1 cellular context compared by ENCODE assay signal in the genomic region with DNA sequence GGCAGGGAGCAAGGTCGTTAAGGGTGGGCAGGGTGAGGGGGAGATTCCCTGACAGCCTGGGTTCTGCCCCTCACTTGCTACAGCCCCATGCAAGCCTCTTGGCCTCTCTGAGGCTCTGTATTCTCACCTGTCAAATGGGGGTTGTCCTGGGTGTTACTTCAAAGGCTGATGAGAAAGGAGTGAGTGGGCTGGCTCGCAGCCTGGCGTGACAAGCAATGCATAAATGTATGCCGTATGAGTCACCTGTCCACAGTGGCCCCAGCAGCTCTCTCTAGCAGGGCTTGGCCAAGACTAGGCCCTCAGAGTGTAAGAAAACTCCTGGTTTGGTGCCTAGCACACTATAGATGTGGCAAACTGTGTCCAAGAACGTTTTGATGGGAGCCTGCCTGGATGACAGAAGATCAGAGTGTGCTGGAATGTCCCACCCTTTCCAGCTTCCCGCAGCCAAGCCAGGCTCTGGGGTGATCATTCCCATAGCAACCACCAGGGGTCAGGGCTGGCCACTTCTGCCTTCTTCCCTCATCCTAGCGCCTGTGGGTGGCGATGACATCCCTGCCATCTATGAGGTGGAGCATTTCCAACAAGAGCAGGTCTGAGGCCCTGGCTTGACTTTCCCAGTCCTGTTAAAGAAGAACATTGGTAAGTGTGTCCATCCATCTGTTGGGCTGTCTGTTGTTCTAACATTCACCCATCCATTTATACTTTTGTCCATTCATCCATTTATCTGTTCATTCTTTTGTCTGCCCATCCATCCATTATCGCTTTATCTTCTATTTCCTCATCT.
TF ChIP-seq lines count a peak whose summit lies in the region.

No MANE protein-coding gene starts in this region.

TF ChIP-seq in HEK293, 187 proteins besides CTCF, POLR2A, EP300 and RAD21 (continued from another document):
- TF ChIP-seq, protein P1, sequence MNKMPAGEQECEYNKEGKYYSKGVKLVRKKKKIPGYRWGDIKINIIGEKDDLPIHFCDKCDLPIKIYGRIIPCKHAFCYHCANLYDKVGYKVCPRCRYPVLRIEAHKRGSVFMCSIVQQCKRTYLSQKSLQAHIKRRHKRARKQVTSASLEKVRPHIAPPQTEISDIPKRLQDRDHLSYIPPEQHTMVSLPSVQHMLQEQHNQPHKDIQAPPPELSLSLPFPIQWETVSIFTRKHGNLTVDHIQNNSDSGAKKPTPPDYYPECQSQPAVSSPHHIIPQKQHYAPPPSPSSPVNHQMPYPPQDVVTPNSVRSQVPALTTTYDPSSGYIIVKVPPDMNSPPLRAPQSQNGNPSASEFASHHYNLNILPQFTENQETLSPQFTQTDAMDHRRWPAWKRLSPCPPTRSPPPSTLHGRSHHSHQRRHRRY (tag by site-specific recombination; IDR thresholded peaks at IDR 0.05), result no peak
- no peak for TF ChIP-seq ZNF501 (tag by site-specific recombination; IDR thresholded peaks at IDR 0.05)
- TF ChIP-seq KLF16 (tag by site-specific recombination; IDR thresholded peaks at IDR 0.05), result no peak
- TF ChIP-seq ZBTB8A (tag by site-specific recombination; IDR thresholded peaks at IDR 0.05), result no peak
- 0 out of 2 replicates have a peak, but pooled peaks have one; percentile 23 for TF ChIP-seq ZNF335 (tag by site-specific recombination; conservative IDR thresholded peaks at IDR 0.05)
- TF ChIP-seq, protein P2, sequence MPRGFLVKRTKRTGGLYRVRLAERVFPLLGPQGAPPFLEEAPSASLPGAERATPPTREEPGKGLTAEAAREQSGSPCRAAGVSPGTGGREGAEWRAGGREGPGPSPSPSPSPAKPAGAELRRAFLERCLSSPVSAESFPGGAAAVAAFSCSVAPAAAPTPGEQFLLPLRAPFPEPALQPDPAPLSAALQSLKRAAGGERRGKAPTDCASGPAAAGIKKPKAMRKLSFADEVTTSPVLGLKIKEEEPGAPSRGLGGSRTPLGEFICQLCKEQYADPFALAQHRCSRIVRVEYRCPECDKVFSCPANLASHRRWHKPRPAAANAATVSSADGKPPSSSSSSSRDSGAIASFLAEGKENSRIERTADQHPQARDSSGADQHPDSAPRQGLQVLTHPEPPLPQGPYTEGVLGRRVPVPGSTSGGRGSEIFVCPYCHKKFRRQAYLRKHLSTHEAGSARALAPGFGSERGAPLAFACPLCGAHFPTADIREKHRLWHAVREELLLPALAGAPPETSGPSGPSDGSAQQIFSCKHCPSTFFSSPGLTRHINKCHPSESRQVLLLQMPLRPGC (tag by site-specific recombination; IDR thresholded peaks at IDR 0.05), result peak; percentile 92
- peak; percentile 48; the same call in 1 of the 2 replicates for TF ChIP-seq ZNF2 (tag by site-specific recombination; IDR thresholded peaks at IDR 0.05)
- TF ChIP-seq ZBTB48 (tag by site-specific recombination; IDR thresholded peaks at IDR 0.05), result no peak
- TF ChIP-seq KLF8 (tag by site-specific recombination; IDR thresholded peaks at IDR 0.05), result no peak
- TF ChIP-seq OSR2 (tag by site-specific recombination; IDR thresholded peaks at IDR 0.05), result no peak
TF ChIP-seq in HEK293: peak in this region for 9.
